In the genomic region with DNA sequence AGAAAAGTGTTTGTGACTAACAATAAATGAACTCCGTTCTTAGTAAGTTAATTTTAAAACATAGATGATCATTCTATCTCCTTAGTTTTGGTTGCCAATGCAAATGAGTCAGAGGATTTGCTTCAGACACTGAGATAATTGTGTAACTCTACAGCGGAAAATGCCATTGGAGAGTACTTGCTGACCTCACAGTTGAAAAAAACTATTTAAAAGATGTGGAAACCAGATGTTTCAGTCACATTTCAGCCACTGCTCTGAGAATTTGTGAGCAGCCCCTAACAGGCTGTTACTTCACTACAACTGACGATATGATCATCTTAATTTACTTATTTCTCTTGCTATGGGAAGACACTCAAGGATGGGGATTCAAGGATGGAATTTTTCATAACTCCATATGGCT, we compare ENCODE assay signal across 9 cellular contexts. TPM values are rescaled to one million over a fixed set of nuclear protein-coding genes. Genes with fewer than 3 reads are reported as not detected.
DNase-seq lines count a peak whose midpoint lies in the region; TF ChIP-seq lines count a peak whose summit lies in the region.
"Had no signal": no experiment of that assay in that cellular context is flagged by ENCODE, and none has a peak within 500 bp of the region (broad histone marks: within the 10 kb centered on the region; RNA-seq: fewer than 3 reads in every experiment).

A gene with protein sequence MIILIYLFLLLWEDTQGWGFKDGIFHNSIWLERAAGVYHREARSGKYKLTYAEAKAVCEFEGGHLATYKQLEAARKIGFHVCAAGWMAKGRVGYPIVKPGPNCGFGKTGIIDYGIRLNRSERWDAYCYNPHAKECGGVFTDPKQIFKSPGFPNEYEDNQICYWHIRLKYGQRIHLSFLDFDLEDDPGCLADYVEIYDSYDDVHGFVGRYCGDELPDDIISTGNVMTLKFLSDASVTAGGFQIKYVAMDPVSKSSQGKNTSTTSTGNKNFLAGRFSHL (plus strand): TSS at position 234 of the 400 bp plus-strand sequence. CDS start 75 bp downstream, at position 309.

- H3K9me3 ChIP-seq in AG04450 (ENCODE audit: control insufficient read depth, insufficient read depth, low read length) (no peaks in the 10 kb centered on the region), muscle layer of duodenum (ENCODE audit: control insufficient read depth in 1 of 2, low read length in 2 of 2) (no peaks in the 10 kb centered on the region), BE2C (no peaks in the 10 kb centered on the region)

- peak within 1 kb of the TSS; percentile 44 for H3K4me3 ChIP-seq in AG04450 (ENCODE audit: low read depth, low read length)
- H3K4me3 ChIP-seq in muscle layer of duodenum (ENCODE audit: low read depth in 1 of 2, low read length in 2 of 2) = peak within 1 kb of the TSS; percentile 42 to 50
- no peak within 1 kb of the TSS for H3K4me3 ChIP-seq in BE2C (ENCODE audit: low read depth, low read length)

- DNase-seq in AG04450 (ENCODE audit: low read depth, low spot score) (peak; percentile 82), NOMO-1 (lab: John Stamatoyannopoulos, UW; ENCODE audit: unreplicated experiment in 2 of 2) (peak; percentile 61 to 92), epidermal melanocyte (ENCODE audit: insufficient read length, low spot score) (peak; percentile 80), BE2C (no peak), DMS 273 (lab: John Stamatoyannopoulos, UW; ENCODE audit: unreplicated experiment) (no peak), NCI-H1105 (lab: John Stamatoyannopoulos, UW) (no peak)
- DNase-seq in activated T-cell treated with anti-CD3 and anti-CD28 coated beads, Interleukin-2, amount 50 U/mL, for 24 hours = no peak
- DNase-seq: CD8-positive, alpha-beta memory T cell had no signal

- TF ChIP-seq CTCF in AG04450 (IDR thresholded peaks at IDR 0.05; ENCODE audit: low read depth, low read length) (no peak), BE2C (IDR thresholded peaks at IDR 0.05; ENCODE audit: low read depth, low read length) (no peak)

- POLR2A ChIA-PET in AG04450 (lab: Yijun Ruan, JAX) = interaction anchor here (1.0 kb wide), 1 partner anchor 67 kb away, joined by 3 read pairs; no protein-coding TSS in a partner anchor

- H3K27ac ChIP-seq in AG04450 (ENCODE audit: low read depth, low read length) (peak within 1 kb of the TSS; percentile 12), muscle layer of duodenum (ENCODE audit: low read length) (peak within 1 kb of the TSS; percentile 78)

- no peaks in the 10 kb centered on the region for H3K27me3 Mint-ChIP-seq in activated T-cell treated with anti-CD3 and anti-CD28 coated beads, Interleukin-2, amount 50 U/mL, for 24 hours

- no peaks in the 10 kb centered on the region for H3K27me3 ChIP-seq in AG04450 (ENCODE audit: control insufficient read depth, insufficient read depth, low read length)
- H3K27me3 ChIP-seq in muscle layer of duodenum (ENCODE audit: low read depth, low read length) = no peaks in the 10 kb centered on the region
- H3K27me3 ChIP-seq in BE2C = no peaks in the 10 kb centered on the region

- H3K36me3 ChIP-seq in muscle layer of duodenum (ENCODE audit: control insufficient read depth in 1 of 2, insufficient read depth in 2 of 2, low read length in 2 of 2) (no peaks in the 10 kb centered on the region), BE2C (no peaks in the 10 kb centered on the region)

- no peaks in the 10 kb centered on the region for H3K4me1 Mint-ChIP-seq in activated T-cell treated with anti-CD3 and anti-CD28 coated beads, Interleukin-2, amount 50 U/mL, for 24 hours (ENCODE audit: low read depth)
- H3K4me1 Mint-ChIP-seq: CD8-positive, alpha-beta memory T cell had no signal

- H3K4me1 ChIP-seq in muscle layer of duodenum (ENCODE audit: control insufficient read depth in 1 of 2, insufficient read depth in 2 of 2, low read length in 2 of 2) (no peaks in the 10 kb centered on the region), BE2C (no peaks in the 10 kb centered on the region)

- H3K9me3 Mint-ChIP-seq in activated T-cell treated with anti-CD3 and anti-CD28 coated beads, Interleukin-2, amount 50 U/mL, for 24 hours = no peaks in the 10 kb centered on the region
- H3K9me3 Mint-ChIP-seq: CD8-positive, alpha-beta memory T cell had no signal

- no peak within 1 kb of the TSS for H3K4me3 Mint-ChIP-seq in activated T-cell treated with anti-CD3 and anti-CD28 coated beads, Interleukin-2, amount 50 U/mL, for 24 hours
- H3K4me3 Mint-ChIP-seq: CD8-positive, alpha-beta memory T cell had no signal

- H3K27ac Mint-ChIP-seq in activated T-cell treated with anti-CD3 and anti-CD28 coated beads, Interleukin-2, amount 50 U/mL, for 24 hours = no peak within 1 kb of the TSS
- H3K27ac Mint-ChIP-seq: CD8-positive, alpha-beta memory T cell had no signal

- H3K36me3 Mint-ChIP-seq in activated T-cell treated with anti-CD3 and anti-CD28 coated beads, Interleukin-2, amount 50 U/mL, for 24 hours (ENCODE audit: low read depth) = no peaks in the 10 kb centered on the region
- H3K36me3 Mint-ChIP-seq: CD8-positive, alpha-beta memory T cell had no signal

- CTCF ChIA-PET in AG04450 (lab: Charles Lee) = no interaction called here

RNA-seq across cellular contexts. Expression of the gene that starts here (rescaled TPM):
- polyA plus RNA-seq in AG04450 (2011; rRNA removed) = 16.6 and 24.6 TPM in 2 replicates
- polyA minus RNA-seq in AG04450 (2011; rRNA and poly(A)+ RNA removed) = 3.9 and 6.3 TPM in 2 replicates
- not detected for polyA plus RNA-seq in BE2C (2012; ENCODE audit: insufficient read depth, insufficient read length, low read depth)
- polyA plus RNA-seq: CD8-positive, alpha-beta memory T cell had no signal

Comparison
In these comparisons a context has a peak if more than half of its experiments do, and no peak if none do; other contexts are left out.
1. DNase-seq: peak in AG04450 (single experiment), NOMO-1 (2 of 2) and epidermal melanocyte (single experiment); none in BE2C (single experiment), DMS 273 (single experiment), NCI-H1105 (single experiment) and activated T-cell treated with anti-CD3 and anti-CD28 coated beads, Interleukin-2, amount 50 U/mL, for 24 hours (single experiment).